ENCODE assay signal across 1 cellular context in genomic region chr9:33080534-33080933, GRCh38.
TF ChIP-seq lines count a peak whose summit lies in the region.

No MANE protein-coding gene starts in this region.

TF ChIP-seq in GM12878, 131 proteins besides CTCF, POLR2A, EP300 and RAD21:
- TF ChIP-seq ZBTB33 (IDR thresholded peaks at IDR 0.05) (no peak), ETV6 (conservative IDR thresholded peaks at IDR 0.05 in 1 of 2, IDR thresholded peaks at IDR 0.05 in 1 of 2; ENCODE audit: borderline replicate concordance in 1 of 2, low read depth in 1 of 2) (no peak), RBBP5 (conservative IDR thresholded peaks at IDR 0.05) (no peak), ZNF24 (IDR thresholded peaks at IDR 0.05) (no peak), SMARCA5 (IDR thresholded peaks at IDR 0.05) (no peak), IRF3 (IDR thresholded peaks at IDR 0.05) (no peak), BHLHE40 (IDR thresholded peaks at IDR 0.05; ENCODE audit: borderline replicate concordance in 1 of 2, low read depth in 2 of 2, low read length in 1 of 2) (no peak), ATF3 (IDR thresholded peaks at IDR 0.05; ENCODE audit: borderline replicate concordance, extremely low read depth, low read depth, low read length) (no peak), POLR2AphosphoS2 (IDR thresholded peaks at IDR 0.05; ENCODE audit: low read depth, low read length) (no peak), PAX5 (IDR thresholded peaks at IDR 0.05; ENCODE audit: borderline replicate concordance, low read depth, low read length) (no peak), GATAD2B (conservative IDR thresholded peaks at IDR 0.05; ENCODE audit: low read depth) (no peak), ZNF384 (IDR thresholded peaks at IDR 0.05; ENCODE audit: borderline replicate concordance, low read depth, low read length) (no peak), MYB (IDR thresholded peaks at IDR 0.05; ENCODE audit: borderline replicate concordance, low read depth, low read length) (no peak), NKRF (conservative IDR thresholded peaks at IDR 0.05) (no peak), FOS (IDR thresholded peaks at IDR 0.05; ENCODE audit: borderline replicate concordance, extremely low read depth, insufficient read length) (no peak), NFYA (IDR thresholded peaks at IDR 0.05; ENCODE audit: borderline replicate concordance, low read depth, low read length) (no peak), ZNF687 (IDR thresholded peaks at IDR 0.05) (no peak), WRNIP1 (IDR thresholded peaks at IDR 0.05; ENCODE audit: borderline replicate concordance, low read depth, low read length) (no peak), MEF2A (IDR thresholded peaks at IDR 0.05; ENCODE audit: insufficient read depth, low read depth, low read length) (no peak), JUND (IDR thresholded peaks at IDR 0.05; ENCODE audit: low read depth, low read length) (no peak)
